ENCODE assay signal across 8 cellular contexts in the genomic region with DNA sequence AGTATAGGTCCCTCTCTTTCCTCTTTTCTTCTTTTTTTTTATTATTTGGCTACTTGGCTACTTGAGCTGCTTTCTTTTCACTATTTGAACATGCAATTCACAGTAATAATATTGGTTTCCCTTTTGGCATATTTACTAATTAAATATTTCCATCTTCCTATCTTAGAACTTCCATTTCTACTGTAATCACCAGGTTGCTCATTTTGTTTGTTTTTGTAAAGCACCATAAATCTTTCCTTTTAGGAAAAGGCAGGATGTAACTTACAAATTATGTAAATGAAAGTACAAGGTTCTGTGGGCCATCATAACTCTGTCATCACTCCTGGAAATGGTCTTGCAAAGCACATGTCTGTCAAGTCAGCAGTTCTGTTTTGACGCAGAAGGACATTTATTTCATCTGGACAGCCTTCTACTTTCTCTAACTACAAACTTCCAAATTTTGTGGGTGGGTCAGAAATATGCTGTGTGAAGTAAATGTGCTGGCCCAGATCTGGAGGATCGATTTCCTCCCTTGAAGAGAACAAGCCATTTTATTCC.
DNase-seq lines count a peak whose midpoint lies in the region; ATAC-seq and TF ChIP-seq lines count a peak whose summit lies in the region.

No MANE protein-coding gene starts in this region.

- H3K27me3 Mint-ChIP-seq in T-helper 2 cell treated with Interferon-gamma antibody and Interleukin-4, amounts not matched to agents 5 μg/mL and 100 μg/mL, for 36 hours (ENCODE audit: low read depth) = no peaks in the 10 kb centered on the region

- H3K4me1 Mint-ChIP-seq in T-helper 2 cell treated with Interferon-gamma antibody and Interleukin-4, amounts not matched to agents 5 μg/mL and 100 μg/mL, for 36 hours (ENCODE audit: low read depth) = no peaks in the 10 kb centered on the region

- H3K27ac ChIP-seq in mesodermal cell (ENCODE audit: low read depth, low read length, severe bottlenecking) (peak overlapping the region; percentile 55), upper lobe of right lung (peak overlapping the region; percentile 84)

- no peaks in the 10 kb centered on the region for H3K36me3 Mint-ChIP-seq in T-helper 2 cell treated with Interferon-gamma antibody and Interleukin-4, amounts not matched to agents 5 μg/mL and 100 μg/mL, for 36 hours (ENCODE audit: low read depth)

- no peak overlapping the region for H3K27ac Mint-ChIP-seq in T-helper 2 cell treated with Interferon-gamma antibody and Interleukin-4, amounts not matched to agents 5 μg/mL and 100 μg/mL, for 36 hours

- DNase-seq in SIG-M5 treated with dmso at 0.1 percent for 504 hours (lab: John Stamatoyannopoulos, UW; ENCODE audit: unreplicated experiment) (peak; percentile 42), SIG-M5 (lab: John Stamatoyannopoulos, UW) (no peak), dermis microvascular lymphatic vessel endothelial cell (ENCODE audit: low read depth in 2 of 2) (peak; percentile 77 to 88), upper lobe of right lung (no peak), NCI-H2081 (lab: John Stamatoyannopoulos, UW) (no peak)
- DNase-seq in T-helper 2 cell treated with Interferon-gamma antibody and Interleukin-4, amounts not matched to agents 5 μg/mL and 100 μg/mL, for 36 hours (ENCODE audit: low spot score) = no peak
- DNase-seq in activated CD8-positive, alpha-beta memory T cell treated with anti-CD3 and anti-CD28 coated beads, Interleukin-2, amount 50 U/mL, for 48 hours = no peak

- no peak overlapping the region for H3K4me3 ChIP-seq in mesodermal cell (ENCODE audit: extremely low read depth, insufficient read depth, low read length, poor library complexity, severe bottlenecking)
- peak overlapping the region; percentile 18 for H3K4me3 ChIP-seq in upper lobe of right lung

- H3K36me3 ChIP-seq in mesodermal cell (ENCODE audit: control insufficient read depth, insufficient read depth, low read length) (no peaks in the 10 kb centered on the region), upper lobe of right lung (no peaks in the 10 kb centered on the region)

- H3K27me3 ChIP-seq in upper lobe of right lung = no peaks in the 10 kb centered on the region

- H3K4me1 ChIP-seq in mesodermal cell (ENCODE audit: control insufficient read depth, insufficient read depth, low read length, poor library complexity, severe bottlenecking) = no peaks in the 10 kb centered on the region
- peaks cover 10% of the 10 kb centered on the region for H3K4me1 ChIP-seq in upper lobe of right lung

- no peak for ATAC-seq in upper lobe of right lung

- WGBS in mesodermal cell (ENCODE audit: insufficient coverage in 2 of 2), 2 experiments = no CpG with 5 or more reads among the region's 2 CpGs

- H3K4me3 Mint-ChIP-seq in T-helper 2 cell treated with Interferon-gamma antibody and Interleukin-4, amounts not matched to agents 5 μg/mL and 100 μg/mL, for 36 hours = no peak overlapping the region

- H3K9me3 ChIP-seq in mesodermal cell (ENCODE audit: control insufficient read depth, low read length) (no peaks in the 10 kb centered on the region), upper lobe of right lung (no peaks in the 10 kb centered on the region)

- no peak for TF ChIP-seq CTCF in upper lobe of right lung (IDR thresholded peaks at IDR 0.05)

- intact Hi-C loops in upper lobe of right lung (cut with DNase I) = no loop called here

- H3K9me3 Mint-ChIP-seq in T-helper 2 cell treated with Interferon-gamma antibody and Interleukin-4, amounts not matched to agents 5 μg/mL and 100 μg/mL, for 36 hours = no peaks in the 10 kb centered on the region

Comparison
In these comparisons a context has a peak if more than half of its experiments do, and no peak if none do; other contexts are left out.
1. DNase-seq: peak in SIG-M5 treated with dmso at 0.1 percent for 504 hours (single experiment) and dermis microvascular lymphatic vessel endothelial cell (2 of 2); none in SIG-M5 (single experiment), upper lobe of right lung (single experiment), T-helper 2 cell treated with Interferon-gamma antibody and Interleukin-4, amounts not matched to agents 5 μg/mL and 100 μg/mL, for 36 hours (single experiment), NCI-H2081 (0 of 2) and activated CD8-positive, alpha-beta memory T cell treated with anti-CD3 and anti-CD28 coated beads, Interleukin-2, amount 50 U/mL, for 48 hours (single experiment).